Comparison of ENCODE assay signal across 24 cellular contexts in genomic region chr14:96092936-96093335, GRCh38. TPM values are rescaled to one million over a fixed set of nuclear protein-coding genes. Genes with fewer than 3 reads are reported as not detected.
DNase-seq lines count a peak whose midpoint lies in the region; ATAC-seq, FAIRE-seq and TF ChIP-seq lines count a peak whose summit lies in the region.
"Had no signal": no experiment of that assay in that cellular context is flagged by ENCODE, and none has a peak within 500 bp of the region (broad histone marks: within the 10 kb centered on the region; RNA-seq: fewer than 3 reads in every experiment).

No MANE protein-coding gene starts in this region.

- intact Hi-C loops in ascending aorta (cut with DNase I), result loop anchor here (10.0 kb wide), 1 partner anchor 528 kb away; no protein-coding TSS in a partner anchor

- in situ Hi-C loops in ACHN (cut with HindIII; ENCODE audit: low pct_ligation_motif_present, low pct_unique_long_range_greater_than_20kb, low sequenced_read_pairs), result no loop called here

- no peak overlapping the region for H2AFZ ChIP-seq in ACC112 (ENCODE audit: low read length, unreplicated experiment)
- H2AFZ ChIP-seq in astrocyte (ENCODE audit: low read depth, low read length), result no peak overlapping the region
- H2AFZ ChIP-seq in osteoblast (ENCODE audit: low read length), result no peak overlapping the region

- ATAC-seq in GM18909 (IDR thresholded peaks at IDR 0.05; ENCODE audit: poor library complexity, unreplicated experiment), result no peak
- ATAC-seq: K562 had no signal

- peak overlapping the region; percentile 80; the same call in 1 of the 2 replicates for H3K27ac ChIP-seq in ACC112 (ENCODE audit: low read depth, low read length)
- H3K27ac ChIP-seq in astrocyte (ENCODE audit: low read depth, low read length), result peak overlapping the region; percentile 89
- peak overlapping the region; percentile 95 for H3K27ac ChIP-seq in osteoblast (ENCODE audit: low read depth, low read length)
- H3K27ac ChIP-seq in ascending aorta, result no peak overlapping the region
- H3K27ac ChIP-seq: BLaER1 had no signal

- H3K4me1 Mint-ChIP-seq in HFFc6 (ENCODE audit: low read depth), result peaks cover 75% of the 10 kb centered on the region
- H3K4me1 Mint-ChIP-seq in astrocyte (ENCODE audit: low read depth, unreplicated experiment), result peaks cover 13% of the 10 kb centered on the region

- TF ChIP-seq CTCF in HFFc6 (IDR thresholded peaks at IDR 0.05), result no peak
- TF ChIP-seq CTCF in astrocyte (IDR thresholded peaks at IDR 0.05; ENCODE audit: insufficient read depth, low read depth, low read length), result no peak
- no peak for TF ChIP-seq CTCF in osteoblast (IDR thresholded peaks at IDR 0.05; ENCODE audit: extremely low read depth, low read depth, low read length)
- TF ChIP-seq CTCF in ascending aorta (IDR thresholded peaks at IDR 0.05), result no peak

- no peaks in the 10 kb centered on the region for H4K20me1 ChIP-seq in astrocyte (ENCODE audit: insufficient read depth, low read length)
- no peaks in the 10 kb centered on the region for H4K20me1 ChIP-seq in osteoblast (ENCODE audit: insufficient read depth, low read length)

- H3K79me2 ChIP-seq in ACC112 (ENCODE audit: control insufficient read depth, insufficient read depth, low read length, unreplicated experiment) (no peaks in the 10 kb centered on the region), astrocyte (ENCODE audit: insufficient read depth, low read length) (no peaks in the 10 kb centered on the region), osteoblast (ENCODE audit: insufficient read depth, low read length) (peaks cover 2% of the 10 kb centered on the region)

- peaks cover 45% of the 10 kb centered on the region for H3K4me1 ChIP-seq in ACC112 (ENCODE audit: control insufficient read depth, insufficient read depth, low read length, unreplicated experiment)
- peaks cover 39% of the 10 kb centered on the region for H3K4me1 ChIP-seq in astrocyte (ENCODE audit: insufficient read depth, low read length)
- peaks cover 58% of the 10 kb centered on the region for H3K4me1 ChIP-seq in osteoblast (ENCODE audit: insufficient read depth, low read length)
- H3K4me1 ChIP-seq in ascending aorta, result no peaks in the 10 kb centered on the region

- H3K36me3 Mint-ChIP-seq in HFFc6 (ENCODE audit: low read depth) (peaks cover 21% of the 10 kb centered on the region), astrocyte (ENCODE audit: low read depth, unreplicated experiment) (peaks cover 7% of the 10 kb centered on the region)

- H3K27me3 Mint-ChIP-seq in HFFc6 (ENCODE audit: insufficient read depth) (peaks cover 8% of the 10 kb centered on the region), astrocyte (ENCODE audit: low read depth, unreplicated experiment) (peaks cover 12% of the 10 kb centered on the region)

- H3K9me3 ChIP-seq in astrocyte (ENCODE audit: insufficient read depth, low read depth, low read length) (no peaks in the 10 kb centered on the region), osteoblast (ENCODE audit: low read depth, low read length) (no peaks in the 10 kb centered on the region), ascending aorta (no peaks in the 10 kb centered on the region)
- H3K9me3 ChIP-seq: BLaER1 had no signal

- H3K9ac ChIP-seq in astrocyte (ENCODE audit: low read length), result no peak overlapping the region
- H3K9ac ChIP-seq: BLaER1 had no signal

- H3K27me3 ChIP-seq in ACC112 (ENCODE audit: insufficient read depth, low read length) (no peaks in the 10 kb centered on the region), astrocyte (ENCODE audit: insufficient read depth, low read length) (no peaks in the 10 kb centered on the region), osteoblast (ENCODE audit: insufficient read depth, low read length) (no peaks in the 10 kb centered on the region), ascending aorta (no peaks in the 10 kb centered on the region)
- H3K27me3 ChIP-seq: BLaER1 had no signal

- no peak for FAIRE-seq in astrocyte (lab: Jason Lieb, UNC)
- FAIRE-seq: A204.1, GM18507, GM19239, K562 had no signal

- H3K9me3 Mint-ChIP-seq in HFFc6 (no peaks in the 10 kb centered on the region), astrocyte (ENCODE audit: unreplicated experiment) (no peaks in the 10 kb centered on the region)
- H3K9me3 Mint-ChIP-seq: CD4-positive, alpha-beta T cell had no signal

- DNase-seq in HFFc6 (peak; percentile 36), astrocyte (ENCODE audit: low read depth) (no peak), osteoblast (ENCODE audit: insufficient read length, low spot score, missing footprints) (peak; percentile 88), NCI-H748 treated with DMSO at 0.1 percent for 48 hours (lab: John Stamatoyannopoulos, UW) (no peak), ACHN (no peak), ascending aorta (ENCODE audit: low spot score in 2 of 2) (no peak)
- DNase-seq: CD4-positive, alpha-beta T cell; COR-L47; DMS 273 treated with DMSO at 0.1 percent for 48 hours; GDM1; MM.1S; NCI-H1092; NCI-H1436 treated with DMSO at 0.1 percent for 48 hours; NCI-H2029; NCI-H345; NCI-H82; SHP77 had no signal

- 0 out of 2 replicates have a peak overlapping the region, but pooled peaks have one; percentile 9 for H3K4me3 Mint-ChIP-seq in HFFc6
- no peak overlapping the region for H3K4me3 Mint-ChIP-seq in astrocyte (ENCODE audit: unreplicated experiment)
- H3K4me3 Mint-ChIP-seq: CD4-positive, alpha-beta T cell had no signal

- H3K4me2 ChIP-seq in astrocyte (ENCODE audit: low read length) (peak overlapping the region; percentile 72), osteoblast (ENCODE audit: insufficient read depth, low read length) (peak overlapping the region; percentile 67)
- H3K4me2 ChIP-seq: BLaER1 had no signal

- no peaks in the 10 kb centered on the region for H3K36me3 ChIP-seq in ACC112 (ENCODE audit: insufficient read depth, low read length)
- H3K36me3 ChIP-seq in astrocyte (ENCODE audit: insufficient read depth, low read length), result peaks cover 5% of the 10 kb centered on the region
- peaks cover 12% of the 10 kb centered on the region for H3K36me3 ChIP-seq in osteoblast (ENCODE audit: insufficient read depth, low read length)
- H3K36me3 ChIP-seq in ascending aorta, result peaks cover 7 to 20% of the 10 kb centered on the region in 2 donors

- H3K4me3 ChIP-seq in ACC112 (ENCODE audit: low read depth, low read length) (no peak overlapping the region), astrocyte (ENCODE audit: insufficient read depth, low read depth, low read length) (no peak overlapping the region), osteoblast (ENCODE audit: insufficient read depth, low read length) (no peak overlapping the region), ascending aorta (no peak overlapping the region)
- H3K4me3 ChIP-seq: BLaER1, K562 had no signal

- H3K27ac Mint-ChIP-seq in HFFc6 (peak overlapping the region; percentile 89), astrocyte (ENCODE audit: unreplicated experiment) (no peak overlapping the region)
- H3K27ac Mint-ChIP-seq: CD4-positive, alpha-beta T cell had no signal

RNA-seq across cellular contexts. Expression of gene C14orf132, which starts 53.8 kb away (rescaled TPM):
- total RNA-seq in HFFc6 (2021; fragmentation: NEBNext Ultra II Directional; extraction: Animal tissue kit (Norgen Biotek cat#: 25700)), result 10 to 100 TPM; 21.5 to 33.1 (median 27.1) TPM
- total RNA-seq in astrocyte, result 8.0 and 14.0 TPM in 2 replicates
- total RNA-seq in osteoblast, result 40.2 and 41.5 TPM in 2 replicates
- total RNA-seq in ascending aorta, result 23.9 TPM
- total RNA-seq: K562 had no signal

Comparison
In these comparisons a context has a peak if more than half of its experiments do, and no peak if none do; other contexts are left out.
1. H3K27ac ChIP-seq: peak in ACC112 (single experiment), astrocyte (single experiment) and osteoblast (single experiment); none in ascending aorta (0 of 2).
2. DNase-seq: peak in HFFc6 (single experiment) and osteoblast (single experiment); none in astrocyte (single experiment), NCI-H748 treated with DMSO at 0.1 percent for 48 hours (single experiment), ACHN (single experiment) and ascending aorta (0 of 2).